Comparison of ENCODE assay signal across 4 cellular contexts in genomic region chr16:4968278-4968677, GRCh38. TPM values are rescaled to one million over a fixed set of nuclear protein-coding genes. Genes with fewer than 3 reads are reported as not detected.
"Had no signal": no experiment of that assay in that cellular context is flagged by ENCODE, and none has a peak within 500 bp of the region (broad histone marks: within the 10 kb centered on the region; RNA-seq: fewer than 3 reads in every experiment).

No MANE protein-coding gene starts in this region.

RNA-seq across cellular contexts. Expression of gene SEC14L5, which starts 10.1 kb away (rescaled TPM):
- total RNA-seq: activated CD4-positive, alpha-beta T cell treated with anti-CD3 and anti-CD28 coated beads, Interleukin-2, amount 10 ng/mL, durations not matched to agents 7 days and 5 days; activated T-cell treated with anti-CD3 and anti-CD28 coated beads, Interleukin-2, amount 50 U/mL, for 4 hours; K562 had no signal

RNA-seq across cellular contexts. Expression of gene PPL, which starts 31.3 kb away (rescaled TPM):
- total RNA-seq: activated CD4-positive, alpha-beta T cell treated with anti-CD3 and anti-CD28 coated beads, Interleukin-2, amount 10 ng/mL, durations not matched to agents 7 days and 5 days; activated naive CD4-positive, alpha-beta T cell treated with anti-CD3 and anti-CD28 coated beads, Interleukin-2, amount 50 U/mL, for 72 hours had no signal
